Comparison of ENCODE assay signal across 17 cellular contexts in the genomic region with DNA sequence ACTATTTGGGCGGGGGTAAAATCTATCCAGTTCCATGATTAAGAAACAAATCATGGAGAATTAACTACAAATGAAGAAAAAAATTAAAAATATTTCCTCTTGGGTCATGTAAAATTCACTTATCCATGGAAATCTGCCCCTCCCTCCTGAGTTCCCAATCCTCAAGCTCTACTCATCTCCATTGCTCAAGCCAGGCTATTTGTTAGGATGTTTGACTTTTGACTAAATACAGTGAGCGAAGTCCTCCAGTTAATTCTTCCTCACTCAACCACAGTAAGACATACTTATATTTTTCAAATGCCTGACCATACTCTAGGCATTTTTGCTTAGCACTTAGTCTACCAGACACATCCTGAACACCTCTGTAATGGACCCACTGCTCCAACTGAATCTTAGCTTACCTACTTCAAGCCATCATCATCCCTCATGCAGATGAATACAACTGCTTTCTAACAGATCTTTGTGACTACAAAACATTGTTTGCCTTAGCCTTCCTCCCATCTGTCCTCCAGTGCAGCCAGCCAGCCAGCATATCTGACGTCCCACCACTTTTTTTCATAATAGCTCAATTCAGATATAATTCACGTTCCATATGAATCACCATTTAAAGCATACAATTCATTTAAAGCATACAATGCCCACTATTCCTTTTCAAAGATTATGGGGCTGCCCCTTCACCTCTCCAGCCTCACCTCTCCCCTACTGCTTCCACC.
A peak's percentile ranks its signal among the peaks of the same experiment; 100 is the strongest.
DNase-seq lines count a peak whose midpoint lies in the region; ATAC-seq and TF ChIP-seq lines count a peak whose summit lies in the region.
"Had no signal": no experiment of that assay in that cellular context is flagged by ENCODE, and none has a peak within 500 bp of the region (broad histone marks: within the 10 kb centered on the region; RNA-seq: fewer than 3 reads in every experiment).

No MANE protein-coding gene starts in this region.

- no peaks in the 10 kb centered on the region for H3K36me3 ChIP-seq in heart right ventricle
- H3K36me3 ChIP-seq in liver (ENCODE audit: control insufficient read depth in 4 of 4, insufficient read depth in 3 of 4, low read depth in 1 of 4, low read length in 3 of 4): no peaks in the 10 kb centered on the region
- H3K36me3 ChIP-seq in subcutaneous abdominal adipose tissue (ENCODE audit: control insufficient read depth in 5 of 5, insufficient read depth in 5 of 5, low read length in 5 of 5): no peaks in the 10 kb centered on the region
- H3K36me3 ChIP-seq: MG63 had no signal

- H3K27me3 ChIP-seq in heart right ventricle: no peaks in the 10 kb centered on the region
- H3K27me3 ChIP-seq in liver (ENCODE audit: control insufficient read depth in 4 of 4, insufficient read depth in 4 of 4, low read length in 3 of 4): no peaks in the 10 kb centered on the region
- no peaks in the 10 kb centered on the region for H3K27me3 ChIP-seq in subcutaneous abdominal adipose tissue (ENCODE audit: control insufficient read depth in 5 of 5, insufficient read depth in 4 of 5, low read length in 5 of 5)
- H3K27me3 ChIP-seq: MG63 had no signal

- WGBS in heart right ventricle, 2 donors: 83 to 88% methylated on average over 4 of the region's 4 CpGs
- WGBS in liver: 94% methylated on average over 4 of the region's 4 CpGs

- H3K9ac ChIP-seq in liver (ENCODE audit: low read depth in 1 of 2, low read length in 2 of 2) (no peak overlapping the region), subcutaneous abdominal adipose tissue (ENCODE audit: low read length in 5 of 5) (no peak overlapping the region)

- H3K4me1 ChIP-seq in heart right ventricle (peaks cover 23 to 100% (median 92%) of the 10 kb centered on the region in 9 donors), liver (ENCODE audit: control insufficient read depth in 4 of 4, insufficient read depth in 4 of 4, low read length in 3 of 4) (peaks cover 11 to 45% (median 29%) of the 10 kb centered on the region in 4 donors), subcutaneous abdominal adipose tissue (ENCODE audit: control insufficient read depth in 5 of 5, insufficient read depth in 5 of 5, low read length in 5 of 5) (peaks cover 22 to 77% (median 72%) of the 10 kb centered on the region in 5 donors)

- DNase-seq in heart right ventricle (no peak), cardiac septum (ENCODE audit: low spot score) (no peak), RWPE1 (ENCODE audit: low spot score) (no peak), GM10248 (ENCODE audit: extremely low spot score) (no peak)
- DNase-seq: activated effector memory CD4-positive, alpha-beta T cell treated with anti-CD3 and anti-CD28 coated beads, Interleukin-2, amount 50 U/mL, for 16 hours; CD8-positive, alpha-beta T cell; cerebellar nuclear complex; effector memory CD4-positive, alpha-beta T cell; EL; MG63; NCI-H1694 treated with DMSO at 0.1 percent for 48 hours; stimulated activated naive CD8-positive, alpha-beta T cell treated with anti-CD3 and anti-CD28 coated beads, Interleukin-15, amount 100 ng/mL, for 72 hours; T-helper 9 cell had no signal

- H3K27ac ChIP-seq in heart right ventricle (peak overlapping the region in 8 of 10 donors; percentile 17 to 78 (median 42)), RWPE1 (peak overlapping the region; percentile 27; the same call in 1 of the 2 replicates), liver (ENCODE audit: low read depth in 1 of 2, low read length in 2 of 2) (peak overlapping the region; percentile 59 to 78), subcutaneous abdominal adipose tissue (ENCODE audit: low read depth, low read length) (peak overlapping the region; percentile 69)

- no peak for TF ChIP-seq RAD21 in liver (IDR thresholded peaks at IDR 0.05)

- H3K4me3 ChIP-seq in heart right ventricle: peak overlapping the region in 1 of 10 donors; percentile 4
- H3K4me3 ChIP-seq in liver (ENCODE audit: low read depth in 1 of 3, low read length in 3 of 3): no peak overlapping the region
- peak overlapping the region in 2 of 5 donors; percentile 5 to 24 for H3K4me3 ChIP-seq in subcutaneous abdominal adipose tissue (ENCODE audit: low read depth in 1 of 5, low read length in 5 of 5)
- H3K4me3 ChIP-seq: MG63 had no signal

- TF ChIP-seq CTCF in heart right ventricle (IDR thresholded peaks at IDR 0.05): no peak
- no peak for TF ChIP-seq CTCF in RWPE1 (conservative IDR thresholded peaks at IDR 0.05; ENCODE audit: low read depth)
- no peak for TF ChIP-seq CTCF in liver (IDR thresholded peaks at IDR 0.05; ENCODE audit: low read depth, low read length, missing input control)
- TF ChIP-seq CTCF in GM10248 (IDR thresholded peaks at IDR 0.05; ENCODE audit: control extremely low read depth, extremely low read depth, low read depth, missing control alignments): no peak

- H3K9me3 ChIP-seq in heart right ventricle: no peaks in the 10 kb centered on the region
- H3K9me3 ChIP-seq in liver (ENCODE audit: control insufficient read depth in 4 of 4, low read length in 3 of 4): no peaks in the 10 kb centered on the region
- H3K9me3 ChIP-seq in subcutaneous abdominal adipose tissue (ENCODE audit: control insufficient read depth in 5 of 5, low read length in 5 of 5): no peaks in the 10 kb centered on the region
- H3K9me3 ChIP-seq: MG63 had no signal

- ATAC-seq in heart right ventricle (no peak), HG02840 (IDR thresholded peaks at IDR 0.05; ENCODE audit: low FRiP score, unreplicated experiment) (no peak), GM19035 (IDR thresholded peaks at IDR 0.05; ENCODE audit: unreplicated experiment) (no peak)
- ATAC-seq: CD8-positive, alpha-beta T cell had no signal

- CTCF ChIA-PET in RWPE1 (lab: Yijun Ruan, JAX): interaction anchor here (0.8 to 1.8 kb wide), 2 partner anchors 8 to 64 kb away, joined by 4 to 5 read pairs; no protein-coding TSS in a partner anchor
- CTCF ChIA-PET in GM10248 (lab: Yijun Ruan, JAX): interaction anchor here (1.1 to 4.5 kb wide), 8 partner anchors 9 to 185 kb away, joined by 3 to 49 read pairs (median 4); no protein-coding TSS in a partner anchor

- intact Hi-C loops in heart right ventricle (cut with DNase I): loop anchor here in 1 of 10 donors (10.0 kb wide), 1 partner anchor 258 kb away; no protein-coding TSS in a partner anchor
- intact Hi-C loops in cardiac septum (cut with DNase I): loop anchor here (5.0 kb wide), 1 partner anchor 39 kb away; no protein-coding TSS in a partner anchor

- POLR2A ChIA-PET in RWPE1 (lab: Yijun Ruan, JAX; ENCODE audit: low non-redundant PET) (no interaction called here), GM10248 (lab: Yijun Ruan, JAX) (interaction anchor here (1.0 kb wide), 1 partner anchor 9 kb away, joined by 5 read pairs; no protein-coding TSS in a partner anchor)

TF ChIP-seq in liver, 16 proteins besides CTCF, POLR2A, EP300 and RAD21 (continues in another document):
- TF ChIP-seq SP1 (IDR thresholded peaks at IDR 0.05) (no peak), TAF1 (conservative IDR thresholded peaks at IDR 0.05) (no peak), HNF4A (conservative IDR thresholded peaks at IDR 0.05) (no peak), GABPA (IDR thresholded peaks at IDR 0.05 in 1 of 2, conservative IDR thresholded peaks at IDR 0.05 in 1 of 2) (no peak), NR2F2 (IDR thresholded peaks at IDR 0.05) (no peak), RXRA (IDR thresholded peaks at IDR 0.05) (no peak)
- TF ChIP-seq, protein P1, sequence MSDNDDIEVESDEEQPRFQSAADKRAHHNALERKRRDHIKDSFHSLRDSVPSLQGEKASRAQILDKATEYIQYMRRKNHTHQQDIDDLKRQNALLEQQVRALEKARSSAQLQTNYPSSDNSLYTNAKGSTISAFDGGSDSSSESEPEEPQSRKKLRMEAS (IDR thresholded peaks at IDR 0.05): no peak
- TF ChIP-seq, protein P2, sequence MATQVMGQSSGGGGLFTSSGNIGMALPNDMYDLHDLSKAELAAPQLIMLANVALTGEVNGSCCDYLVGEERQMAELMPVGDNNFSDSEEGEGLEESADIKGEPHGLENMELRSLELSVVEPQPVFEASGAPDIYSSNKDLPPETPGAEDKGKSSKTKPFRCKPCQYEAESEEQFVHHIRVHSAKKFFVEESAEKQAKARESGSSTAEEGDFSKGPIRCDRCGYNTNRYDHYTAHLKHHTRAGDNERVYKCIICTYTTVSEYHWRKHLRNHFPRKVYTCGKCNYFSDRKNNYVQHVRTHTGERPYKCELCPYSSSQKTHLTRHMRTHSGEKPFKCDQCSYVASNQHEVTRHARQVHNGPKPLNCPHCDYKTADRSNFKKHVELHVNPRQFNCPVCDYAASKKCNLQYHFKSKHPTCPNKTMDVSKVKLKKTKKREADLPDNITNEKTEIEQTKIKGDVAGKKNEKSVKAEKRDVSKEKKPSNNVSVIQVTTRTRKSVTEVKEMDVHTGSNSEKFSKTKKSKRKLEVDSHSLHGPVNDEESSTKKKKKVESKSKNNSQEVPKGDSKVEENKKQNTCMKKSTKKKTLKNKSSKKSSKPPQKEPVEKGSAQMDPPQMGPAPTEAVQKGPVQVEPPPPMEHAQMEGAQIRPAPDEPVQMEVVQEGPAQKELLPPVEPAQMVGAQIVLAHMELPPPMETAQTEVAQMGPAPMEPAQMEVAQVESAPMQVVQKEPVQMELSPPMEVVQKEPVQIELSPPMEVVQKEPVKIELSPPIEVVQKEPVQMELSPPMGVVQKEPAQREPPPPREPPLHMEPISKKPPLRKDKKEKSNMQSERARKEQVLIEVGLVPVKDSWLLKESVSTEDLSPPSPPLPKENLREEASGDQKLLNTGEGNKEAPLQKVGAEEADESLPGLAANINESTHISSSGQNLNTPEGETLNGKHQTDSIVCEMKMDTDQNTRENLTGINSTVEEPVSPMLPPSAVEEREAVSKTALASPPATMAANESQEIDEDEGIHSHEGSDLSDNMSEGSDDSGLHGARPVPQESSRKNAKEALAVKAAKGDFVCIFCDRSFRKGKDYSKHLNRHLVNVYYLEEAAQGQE (IDR thresholded peaks at IDR 0.05): no peak
- TF ChIP-seq, protein P3, sequence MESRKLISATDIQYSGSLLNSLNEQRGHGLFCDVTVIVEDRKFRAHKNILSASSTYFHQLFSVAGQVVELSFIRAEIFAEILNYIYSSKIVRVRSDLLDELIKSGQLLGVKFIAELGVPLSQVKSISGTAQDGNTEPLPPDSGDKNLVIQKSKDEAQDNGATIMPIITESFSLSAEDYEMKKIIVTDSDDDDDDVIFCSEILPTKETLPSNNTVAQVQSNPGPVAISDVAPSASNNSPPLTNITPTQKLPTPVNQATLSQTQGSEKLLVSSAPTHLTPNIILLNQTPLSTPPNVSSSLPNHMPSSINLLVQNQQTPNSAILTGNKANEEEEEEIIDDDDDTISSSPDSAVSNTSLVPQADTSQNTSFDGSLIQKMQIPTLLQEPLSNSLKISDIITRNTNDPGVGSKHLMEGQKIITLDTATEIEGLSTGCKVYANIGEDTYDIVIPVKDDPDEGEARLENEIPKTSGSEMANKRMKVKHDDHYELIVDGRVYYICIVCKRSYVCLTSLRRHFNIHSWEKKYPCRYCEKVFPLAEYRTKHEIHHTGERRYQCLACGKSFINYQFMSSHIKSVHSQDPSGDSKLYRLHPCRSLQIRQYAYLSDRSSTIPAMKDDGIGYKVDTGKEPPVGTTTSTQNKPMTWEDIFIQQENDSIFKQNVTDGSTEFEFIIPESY (IDR thresholded peaks at IDR 0.05): no peak
- TF ChIP-seq, protein P4, sequence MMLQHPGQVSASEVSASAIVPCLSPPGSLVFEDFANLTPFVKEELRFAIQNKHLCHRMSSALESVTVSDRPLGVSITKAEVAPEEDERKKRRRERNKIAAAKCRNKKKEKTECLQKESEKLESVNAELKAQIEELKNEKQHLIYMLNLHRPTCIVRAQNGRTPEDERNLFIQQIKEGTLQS (IDR thresholded peaks at IDR 0.05): no peak
